ENCODE assay signal across 10 cellular contexts in genomic region chr1:167631386-167631941, GRCh38. TPM values are rescaled to one million over a fixed set of nuclear protein-coding genes. Genes with fewer than 3 reads are reported as not detected.
DNase-seq lines count a peak whose midpoint lies in the region; ATAC-seq lines count a peak whose summit lies in the region.
"Had no signal": no experiment of that assay in that cellular context is flagged by ENCODE, and none has a peak within 500 bp of the region (broad histone marks: within the 10 kb centered on the region; RNA-seq: fewer than 3 reads in every experiment).

No MANE protein-coding gene starts in this region.

- no peaks in the 10 kb centered on the region for H3K9me3 ChIP-seq in mesodermal cell (ENCODE audit: control insufficient read depth, low read length)
- H3K9me3 ChIP-seq in thymus (ENCODE audit: control insufficient read depth): no peaks in the 10 kb centered on the region

- ATAC-seq in activated T-helper 17 cell treated with anti-CD3 and anti-CD28 coated beads, Interleukin-2, amount 50 U/mL, for 72 hours (replicated peaks): no peak
- ATAC-seq in GM18519 (IDR thresholded peaks at IDR 0.05; ENCODE audit: low FRiP score, unreplicated experiment): no peak

- peak; percentile 48 for DNase-seq in activated T-cell treated with anti-CD3 and anti-CD28 coated beads, Interleukin-2, amount 50 U/mL, for 24 hours
- no peak for DNase-seq in activated T-cell treated with anti-CD3 and anti-CD28 coated beads for 4 hours
- no peak for DNase-seq in occipital lobe (lab: John Stamatoyannopoulos, UW)
- no peak for DNase-seq in GM19238 (ENCODE audit: insufficient read length, low spot score)
- DNase-seq: H9, NCI-H446 treated with DMSO at 0.1 percent for 48 hours had no signal

- H3K36me3 Mint-ChIP-seq in activated T-cell treated with anti-CD3 and anti-CD28 coated beads, Interleukin-2, amount 50 U/mL, for 24 hours (ENCODE audit: low read depth): peaks cover 55% of the 10 kb centered on the region
- H3K36me3 Mint-ChIP-seq in activated T-helper 17 cell treated with anti-CD3 and anti-CD28 coated beads, Interleukin-2, amount 50 U/mL, for 72 hours (ENCODE audit: low read depth): peaks cover 67% of the 10 kb centered on the region

- peaks cover 46% of the 10 kb centered on the region for H3K4me1 ChIP-seq in mesodermal cell (ENCODE audit: control insufficient read depth, insufficient read depth, low read length, poor library complexity, severe bottlenecking)
- H3K4me1 ChIP-seq in thymus (ENCODE audit: control insufficient read depth, insufficient read depth, low read length): peaks cover 50% of the 10 kb centered on the region

- H3K27ac Mint-ChIP-seq in activated T-cell treated with anti-CD3 and anti-CD28 coated beads, Interleukin-2, amount 50 U/mL, for 24 hours: peak overlapping the region; percentile 94
- peak overlapping the region; percentile 99 for H3K27ac Mint-ChIP-seq in activated T-helper 17 cell treated with anti-CD3 and anti-CD28 coated beads, Interleukin-2, amount 50 U/mL, for 72 hours
- H3K27ac Mint-ChIP-seq: H9 had no signal

- peak overlapping the region; percentile 51 for H3K4me3 ChIP-seq in mesodermal cell (ENCODE audit: extremely low read depth, insufficient read depth, low read length, poor library complexity, severe bottlenecking)
- H3K4me3 ChIP-seq in thymus (ENCODE audit: low read length): peak overlapping the region; percentile 100

- peaks cover 81% of the 10 kb centered on the region for H3K4me1 Mint-ChIP-seq in activated T-cell treated with anti-CD3 and anti-CD28 coated beads, Interleukin-2, amount 50 U/mL, for 24 hours (ENCODE audit: low read depth)
- peaks cover 35% of the 10 kb centered on the region for H3K4me1 Mint-ChIP-seq in activated T-helper 17 cell treated with anti-CD3 and anti-CD28 coated beads, Interleukin-2, amount 50 U/mL, for 72 hours

- H3K4me3 Mint-ChIP-seq in activated T-cell treated with anti-CD3 and anti-CD28 coated beads, Interleukin-2, amount 50 U/mL, for 24 hours: peak overlapping the region; percentile 85
- H3K4me3 Mint-ChIP-seq in activated T-helper 17 cell treated with anti-CD3 and anti-CD28 coated beads, Interleukin-2, amount 50 U/mL, for 72 hours: peak overlapping the region; percentile 98

- H3K27me3 Mint-ChIP-seq in activated T-cell treated with anti-CD3 and anti-CD28 coated beads, Interleukin-2, amount 50 U/mL, for 24 hours: no peaks in the 10 kb centered on the region
- H3K27me3 Mint-ChIP-seq in activated T-helper 17 cell treated with anti-CD3 and anti-CD28 coated beads, Interleukin-2, amount 50 U/mL, for 72 hours: no peaks in the 10 kb centered on the region

- no peaks in the 10 kb centered on the region for H3K9me3 Mint-ChIP-seq in activated T-cell treated with anti-CD3 and anti-CD28 coated beads, Interleukin-2, amount 50 U/mL, for 24 hours
- H3K9me3 Mint-ChIP-seq in activated T-helper 17 cell treated with anti-CD3 and anti-CD28 coated beads, Interleukin-2, amount 50 U/mL, for 72 hours: no peaks in the 10 kb centered on the region
- H3K9me3 Mint-ChIP-seq: H9 had no signal

- H3K27me3 ChIP-seq in thymus (ENCODE audit: control insufficient read depth, insufficient read depth): no peaks in the 10 kb centered on the region

- H3K27ac ChIP-seq in mesodermal cell (ENCODE audit: low read depth, low read length, severe bottlenecking): peak overlapping the region; percentile 56
- peak overlapping the region; percentile 97 for H3K27ac ChIP-seq in thymus (ENCODE audit: low read depth)

- 59 to 76% methylated on average over 2 to 3 of the region's 3 CpGs for WGBS in mesodermal cell (ENCODE audit: insufficient coverage in 2 of 2), 2 experiments
- 11% methylated on average over 3 of the region's 3 CpGs for WGBS in thymus

- H3K36me3 ChIP-seq in mesodermal cell (ENCODE audit: control insufficient read depth, insufficient read depth, low read length) (peaks cover 3% of the 10 kb centered on the region), thymus (ENCODE audit: control insufficient read depth, insufficient read depth) (peaks cover 16% of the 10 kb centered on the region)

RNA-seq across cellular contexts. Expression of gene RCSD1, which starts 1.4 kb away (rescaled TPM):
- 10 to 100 TPM; 69.0 to 75.5 TPM for total RNA-seq in activated T-helper 17 cell treated with anti-CD3 and anti-CD28 coated beads, Interleukin-2, amount 50 U/mL, for 72 hours
- polyA plus RNA-seq in mesodermal cell (2013, experiment 1 of 2): 49.2 TPM
- polyA plus RNA-seq in mesodermal cell (2013, experiment 2 of 2): 45.0 TPM
- 69.4 TPM for polyA plus RNA-seq in thymus
- 6.9 TPM for total RNA-seq in occipital lobe
